Comparison of ENCODE assay signal across 1 cellular context in genomic region chr13:51502206-51502651, GRCh38.
A peak's percentile ranks its signal among the peaks of the same experiment; 100 is the strongest.
TF ChIP-seq lines count a peak whose summit lies in the region.

No MANE protein-coding gene starts in this region.

TF ChIP-seq in GM12878, 131 proteins besides CTCF, POLR2A, EP300 and RAD21 (continued from another document):
- TF ChIP-seq RAD51 (IDR thresholded peaks at IDR 0.05), result peak; percentile 38; the same call in 1 of the 2 replicates
- TF ChIP-seq MTA3 (IDR thresholded peaks at IDR 0.05; ENCODE audit: borderline replicate concordance, low read length), result peak; percentile 91; the same call in 1 of the 2 replicates
- TF ChIP-seq BCL11A (IDR thresholded peaks at IDR 0.05; ENCODE audit: low read depth, low read length), result peak; percentile 91; the same call in 1 of the 2 replicates
- TF ChIP-seq IKZF2 (IDR thresholded peaks at IDR 0.05), result peak; percentile 93
- TF ChIP-seq, protein P1, sequence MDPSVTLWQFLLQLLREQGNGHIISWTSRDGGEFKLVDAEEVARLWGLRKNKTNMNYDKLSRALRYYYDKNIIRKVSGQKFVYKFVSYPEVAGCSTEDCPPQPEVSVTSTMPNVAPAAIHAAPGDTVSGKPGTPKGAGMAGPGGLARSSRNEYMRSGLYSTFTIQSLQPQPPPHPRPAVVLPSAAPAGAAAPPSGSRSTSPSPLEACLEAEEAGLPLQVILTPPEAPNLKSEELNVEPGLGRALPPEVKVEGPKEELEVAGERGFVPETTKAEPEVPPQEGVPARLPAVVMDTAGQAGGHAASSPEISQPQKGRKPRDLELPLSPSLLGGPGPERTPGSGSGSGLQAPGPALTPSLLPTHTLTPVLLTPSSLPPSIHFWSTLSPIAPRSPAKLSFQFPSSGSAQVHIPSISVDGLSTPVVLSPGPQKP (IDR thresholded peaks at IDR 0.05; ENCODE audit: low read depth, low read length), result no peak
- no peak for TF ChIP-seq IRF5 (IDR thresholded peaks at IDR 0.05; ENCODE audit: borderline replicate concordance)
- TF ChIP-seq, protein P2, sequence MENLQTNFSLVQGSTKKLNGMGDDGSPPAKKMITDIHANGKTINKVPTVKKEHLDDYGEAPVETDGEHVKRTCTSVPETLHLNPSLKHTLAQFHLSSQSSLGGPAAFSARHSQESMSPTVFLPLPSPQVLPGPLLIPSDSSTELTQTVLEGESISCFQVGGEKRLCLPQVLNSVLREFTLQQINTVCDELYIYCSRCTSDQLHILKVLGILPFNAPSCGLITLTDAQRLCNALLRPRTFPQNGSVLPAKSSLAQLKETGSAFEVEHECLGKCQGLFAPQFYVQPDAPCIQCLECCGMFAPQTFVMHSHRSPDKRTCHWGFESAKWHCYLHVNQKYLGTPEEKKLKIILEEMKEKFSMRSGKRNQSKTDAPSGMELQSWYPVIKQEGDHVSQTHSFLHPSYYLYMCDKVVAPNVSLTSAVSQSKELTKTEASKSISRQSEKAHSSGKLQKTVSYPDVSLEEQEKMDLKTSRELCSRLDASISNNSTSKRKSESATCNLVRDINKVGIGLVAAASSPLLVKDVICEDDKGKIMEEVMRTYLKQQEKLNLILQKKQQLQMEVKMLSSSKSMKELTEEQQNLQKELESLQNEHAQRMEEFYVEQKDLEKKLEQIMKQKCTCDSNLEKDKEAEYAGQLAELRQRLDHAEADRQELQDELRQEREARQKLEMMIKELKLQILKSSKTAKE (IDR thresholded peaks at IDR 0.05; ENCODE audit: low read depth, poor library complexity, severe bottlenecking), result peak; percentile 48
- peak; percentile 16 for TF ChIP-seq MEF2B (IDR thresholded peaks at IDR 0.05; ENCODE audit: partially characterized antibody, poor library complexity, severe bottlenecking)
- no peak for TF ChIP-seq WRNIP1 (IDR thresholded peaks at IDR 0.05; ENCODE audit: borderline replicate concordance, low read depth, low read length)
- TF ChIP-seq ATF7 (IDR thresholded peaks at IDR 0.05; ENCODE audit: low read depth), result peak; percentile 97
- peak in 1 of 2 experiments; percentile 51; a peak in 1 of 4 replicates for TF ChIP-seq CEBPB (IDR thresholded peaks at IDR 0.05; ENCODE audit: borderline replicate concordance in 1 of 2, low read depth in 2 of 2, low read length in 2 of 2)
- peak; percentile 99 for TF ChIP-seq JUNB (IDR thresholded peaks at IDR 0.05)
- TF ChIP-seq, protein P3, sequence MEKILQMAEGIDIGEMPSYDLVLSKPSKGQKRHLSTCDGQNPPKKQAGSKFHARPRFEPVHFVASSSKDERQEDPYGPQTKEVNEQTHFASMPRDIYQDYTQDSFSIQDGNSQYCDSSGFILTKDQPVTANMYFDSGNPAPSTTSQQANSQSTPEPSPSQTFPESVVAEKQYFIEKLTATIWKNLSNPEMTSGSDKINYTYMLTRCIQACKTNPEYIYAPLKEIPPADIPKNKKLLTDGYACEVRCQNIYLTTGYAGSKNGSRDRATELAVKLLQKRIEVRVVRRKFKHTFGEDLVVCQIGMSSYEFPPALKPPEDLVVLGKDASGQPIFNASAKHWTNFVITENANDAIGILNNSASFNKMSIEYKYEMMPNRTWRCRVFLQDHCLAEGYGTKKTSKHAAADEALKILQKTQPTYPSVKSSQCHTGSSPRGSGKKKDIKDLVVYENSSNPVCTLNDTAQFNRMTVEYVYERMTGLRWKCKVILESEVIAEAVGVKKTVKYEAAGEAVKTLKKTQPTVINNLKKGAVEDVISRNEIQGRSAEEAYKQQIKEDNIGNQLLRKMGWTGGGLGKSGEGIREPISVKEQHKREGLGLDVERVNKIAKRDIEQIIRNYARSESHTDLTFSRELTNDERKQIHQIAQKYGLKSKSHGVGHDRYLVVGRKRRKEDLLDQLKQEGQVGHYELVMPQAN (conservative IDR thresholded peaks at IDR 0.05), result no peak
- peak; percentile 51; the same call in 1 of the 2 replicates for TF ChIP-seq NBN (IDR thresholded peaks at IDR 0.05)
- TF ChIP-seq PAX5 (IDR thresholded peaks at IDR 0.05; ENCODE audit: borderline replicate concordance, low read depth, low read length), result peak; percentile 37; the same call in 1 of the 2 replicates
- peak; percentile 92 for TF ChIP-seq FOXM1 (IDR thresholded peaks at IDR 0.05; ENCODE audit: low read depth, low read length)
- peak in 1 of 2 experiments; percentile 35; a peak in 1 of 4 replicates for TF ChIP-seq SRF (IDR thresholded peaks at IDR 0.05; ENCODE audit: low read depth in 2 of 2, low read length in 2 of 2)
- TF ChIP-seq TCF7 (IDR thresholded peaks at IDR 0.05; ENCODE audit: borderline replicate concordance), result peak; percentile 82
- no peak for TF ChIP-seq MAX (IDR thresholded peaks at IDR 0.05; ENCODE audit: low read depth, low read length)
- TF ChIP-seq RBBP5 (conservative IDR thresholded peaks at IDR 0.05), result no peak
- peak; percentile 89 for TF ChIP-seq IKZF1 (conservative IDR thresholded peaks at IDR 0.05)
- peak; percentile 53; the same call in 1 of the 2 replicates for TF ChIP-seq ZNF217 (IDR thresholded peaks at IDR 0.05)
- peak; percentile 70 for TF ChIP-seq CREB1 (IDR thresholded peaks at IDR 0.05; ENCODE audit: low read depth)
- TF ChIP-seq BHLHE40 (IDR thresholded peaks at IDR 0.05; ENCODE audit: borderline replicate concordance in 1 of 2, low read depth in 2 of 2, low read length in 1 of 2), result peak; percentile 87 to 88
- TF ChIP-seq ATF2 (IDR thresholded peaks at IDR 0.05; ENCODE audit: low read length), result peak; percentile 99
- peak; percentile 74; the same call in 1 of the 2 replicates for TF ChIP-seq GABPA (IDR thresholded peaks at IDR 0.05; ENCODE audit: low read depth)
- TF ChIP-seq CHD1 (IDR thresholded peaks at IDR 0.05; ENCODE audit: low read depth, low read length), result no peak
- TF ChIP-seq BACH1 (IDR thresholded peaks at IDR 0.05; ENCODE audit: borderline replicate concordance), result peak; percentile 24; the same call in 1 of the 2 replicates
- peak; percentile 66 for TF ChIP-seq NR2F1 (conservative IDR thresholded peaks at IDR 0.05)
- TF ChIP-seq, protein P4, sequence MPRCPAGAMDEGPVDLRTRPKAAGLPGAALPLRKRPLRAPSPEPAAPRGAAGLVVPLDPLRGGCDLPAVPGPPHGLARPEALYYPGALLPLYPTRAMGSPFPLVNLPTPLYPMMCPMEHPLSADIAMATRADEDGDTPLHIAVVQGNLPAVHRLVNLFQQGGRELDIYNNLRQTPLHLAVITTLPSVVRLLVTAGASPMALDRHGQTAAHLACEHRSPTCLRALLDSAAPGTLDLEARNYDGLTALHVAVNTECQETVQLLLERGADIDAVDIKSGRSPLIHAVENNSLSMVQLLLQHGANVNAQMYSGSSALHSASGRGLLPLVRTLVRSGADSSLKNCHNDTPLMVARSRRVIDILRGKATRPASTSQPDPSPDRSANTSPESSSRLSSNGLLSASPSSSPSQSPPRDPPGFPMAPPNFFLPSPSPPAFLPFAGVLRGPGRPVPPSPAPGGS (IDR thresholded peaks at IDR 0.05; ENCODE audit: borderline replicate concordance, insufficient read depth, low read depth, low read length, poor library complexity, severe bottlenecking), result peak; percentile 78
- TF ChIP-seq DPF2 (IDR thresholded peaks at IDR 0.05), result peak; percentile 96
- peak; percentile 70; the same call in 1 of the 2 replicates for TF ChIP-seq JUND (IDR thresholded peaks at IDR 0.05; ENCODE audit: low read depth, low read length)
- TF ChIP-seq ESRRA (IDR thresholded peaks at IDR 0.05; ENCODE audit: low read length), result no peak
- peak; percentile 91 for TF ChIP-seq EED (IDR thresholded peaks at IDR 0.05; ENCODE audit: low read depth)
- TF ChIP-seq CBX5 (IDR thresholded peaks at IDR 0.05; ENCODE audit: low read depth), result peak; percentile 82; the same call in 1 of the 2 replicates
- no peak for TF ChIP-seq SUZ12 (IDR thresholded peaks at IDR 0.05; ENCODE audit: unreplicated experiment)
